Comparison of ENCODE assay signal across 9 cellular contexts in genomic region chr1:33342041-33342723, GRCh38. TPM values are rescaled to one million over a fixed set of nuclear protein-coding genes. Genes with fewer than 3 reads are reported as not detected.
DNase-seq lines count a peak whose midpoint lies in the region; ATAC-seq, FAIRE-seq and TF ChIP-seq lines count a peak whose summit lies in the region.
"Had no signal": no experiment of that assay in that cellular context is flagged by ENCODE, and none has a peak within 500 bp of the region (broad histone marks: within the 10 kb centered on the region; RNA-seq: fewer than 3 reads in every experiment).

No MANE protein-coding gene starts in this region.

- H3K27ac ChIP-seq in GM12878 (ENCODE audit: control insufficient read depth, insufficient read depth) (peak overlapping the region; percentile 50), skin epidermis (peak overlapping the region in 19 of 21 experiments; percentile 8 to 85 (median 66)), Karpas-422 (ENCODE audit: low read length) (no peak overlapping the region)
- H3K27ac ChIP-seq: HL-60 had no signal

- peak overlapping the region; percentile 26; the same call in 1 of the 2 replicates for H3K9ac ChIP-seq in GM12878 (ENCODE audit: control insufficient read depth, insufficient read depth, low read length)
- no peak overlapping the region for H3K9ac ChIP-seq in Karpas-422 (ENCODE audit: low read length)

- no peak for TF ChIP-seq EP300 in GM12878 (IDR thresholded peaks at IDR 0.05; ENCODE audit: borderline replicate concordance in 1 of 2, control insufficient read depth in 1 of 2, low read depth in 2 of 2, low read length in 2 of 2)

- DNase-seq in DMS53 (lab: John Stamatoyannopoulos, UW), result peak; percentile 99
- peak; percentile 87 for DNase-seq in NCI-H2107 (lab: John Stamatoyannopoulos, UW)
- peak; percentile 33 for DNase-seq in GM12878 (ENCODE audit: low read depth, low spot score)
- no peak for DNase-seq in Karpas-422

- intact Hi-C loops in GM12878 (cut with micrococcal nuclease; ENCODE audit: unreplicated experiment), result loop anchor here (10.0 kb wide), 1 partner anchor 217 kb away; no protein-coding TSS in a partner anchor

- peaks cover 0 to 8% of the 10 kb centered on the region in 2 experiments; a peak in 2 of 4 replicates for H3K36me3 ChIP-seq in GM12878 (ENCODE audit: control insufficient read depth in 2 of 2, insufficient read depth in 2 of 2, low read length in 1 of 2)
- H3K36me3 ChIP-seq in Karpas-422 (ENCODE audit: insufficient read depth, low read length), result peaks cover 10% of the 10 kb centered on the region

- SMC1A ChIA-PET in GM12878 (lab: Charles Lee; ENCODE audit: uncharacterized antibody, unreplicated experiment), result interaction anchor here (0.9 to 1.8 kb wide), 4 partner anchors 9 to 47 kb away, joined by 3 to 8 read pairs (median 4); no protein-coding TSS in a partner anchor

- in situ Hi-C loops in GM12878 (cut with MboI), result no loop called here

- ATAC-seq in GM12878 (peak; percentile 54), HG03108 (IDR thresholded peaks at IDR 0.05; ENCODE audit: unreplicated experiment) (no peak), GM21367 (IDR thresholded peaks at IDR 0.05; ENCODE audit: unreplicated experiment) (no peak)

- H2AFZ ChIP-seq in GM12878 (ENCODE audit: control insufficient read depth, low read depth, low read length) (no peak overlapping the region), Karpas-422 (ENCODE audit: low read length) (no peak overlapping the region)

- TF ChIP-seq CTCF in GM12878 (IDR thresholded peaks at IDR 0.05 in 2 of 3, conservative IDR thresholded peaks at IDR 0.05 in 1 of 3; ENCODE audit: control insufficient read depth in 2 of 3, extremely low read depth in 1 of 3, insufficient read depth in 1 of 3, low read depth in 3 of 3, low read length in 3 of 3), result no peak

- H4K20me1 ChIP-seq in GM12878 (ENCODE audit: control insufficient read depth, insufficient read depth) (no peaks in the 10 kb centered on the region), Karpas-422 (ENCODE audit: insufficient read depth, low read depth, low read length) (no peaks in the 10 kb centered on the region)

- no peak for FAIRE-seq in GM12878 (lab: Jason Lieb, UNC)

- RAD21 ChIA-PET in GM12878 (lab: Charles Lee; ENCODE audit: unreplicated experiment), result interaction anchor here (0.6 to 0.9 kb wide), 3 partner anchors 47 to 416 kb away, joined by 3 to 5 read pairs (median 5); no protein-coding TSS in a partner anchor

- no peaks in the 10 kb centered on the region for H3K27me3 ChIP-seq in GM12878 (replicated peaks in 1 of 2; ENCODE audit: control insufficient read depth in 2 of 2, insufficient read depth in 2 of 2, low read length in 1 of 2)
- no peaks in the 10 kb centered on the region for H3K27me3 ChIP-seq in Karpas-422 (ENCODE audit: low read length)

- H3K9me2 ChIP-seq in Karpas-422 (replicated peaks; ENCODE audit: insufficient read depth, low read length), result no peaks in the 10 kb centered on the region

- POLR2A ChIA-PET in GM12878 (lab: Charles Lee), result interaction anchor here (0.5 to 1.2 kb wide), 3 partner anchors 45 to 215 kb away, joined by 3 to 6 read pairs (median 5); no protein-coding TSS in a partner anchor

- H3K4me3 ChIP-seq in GM12878 (peak overlapping the region; percentile 35; the same call in 1 of the 2 replicates), iPS-18c (ENCODE audit: insufficient read depth, low read depth, low read length) (peak overlapping the region; percentile 9; the same call in 1 of the 2 replicates), skin epidermis (no peak overlapping the region), Karpas-422 (ENCODE audit: low read length) (no peak overlapping the region)

- H3K79me2 ChIP-seq in GM12878 (ENCODE audit: control insufficient read depth, insufficient read depth, low read length), result peaks cover 84% of the 10 kb centered on the region
- H3K79me2 ChIP-seq in Karpas-422 (ENCODE audit: low read length), result peaks cover 99% of the 10 kb centered on the region

- BruUV-seq in GM12878 (replicated peaks; lab: Mats Ljungman, UMichigan), result no TSS peak

- no peak for TF ChIP-seq POLR2A in GM12878 (IDR thresholded peaks at IDR 0.05; ENCODE audit: low read depth, low read length)

- H3K9me3 ChIP-seq in GM12878 (replicated peaks; ENCODE audit: control insufficient read depth, insufficient read depth, low read length) (no peaks in the 10 kb centered on the region), iPS-18c (ENCODE audit: control insufficient read depth, insufficient read depth, low read length) (no peaks in the 10 kb centered on the region), Karpas-422 (ENCODE audit: low read length) (no peaks in the 10 kb centered on the region)

- peaks cover 25% of the 10 kb centered on the region for H3K4me1 ChIP-seq in GM12878 (ENCODE audit: control insufficient read depth, insufficient read depth, low read length)
- H3K4me1 ChIP-seq in Karpas-422 (ENCODE audit: low read length), result peaks cover 24% of the 10 kb centered on the region

- WGBS in GM12878 (ENCODE audit: insufficient coverage, insufficient replicate concordance, low lambda C conversion rate, missing lambda C conversion rate), result 39% methylated on average over 7 of the region's 7 CpGs

- CTCF ChIA-PET in GM12878 (lab: Yijun Ruan, JAX), result interaction anchor here (0.8 to 2.4 kb wide), 5 partner anchors 9 to 129 kb away, joined by 3 to 20 read pairs (median 6); no protein-coding TSS in a partner anchor

- TF ChIP-seq RAD21 in GM12878 (IDR thresholded peaks at IDR 0.05; ENCODE audit: insufficient read depth, low read depth, low read length), result no peak

- H3K4me2 ChIP-seq in GM12878 (ENCODE audit: control insufficient read depth, insufficient read depth) (peak overlapping the region; percentile 78), Karpas-422 (ENCODE audit: low read depth, low read length, poor library complexity, severe bottlenecking) (no peak overlapping the region)

TF ChIP-seq in GM12878, 131 proteins besides CTCF, POLR2A, EP300 and RAD21:
- TF ChIP-seq RUNX3 (IDR thresholded peaks at IDR 0.05; ENCODE audit: low read length), result peak; percentile 41
- TF ChIP-seq YY1 (IDR thresholded peaks at IDR 0.05; ENCODE audit: low read depth, low read length), result peak; percentile 81
- TF ChIP-seq TBL1XR1 (IDR thresholded peaks at IDR 0.05; ENCODE audit: low read depth, low read length), result 0 out of 2 replicates have a peak, but pooled peaks have one; percentile 12
- peak; percentile 55 for TF ChIP-seq IKZF1 (conservative IDR thresholded peaks at IDR 0.05)
- TF ChIP-seq EED (IDR thresholded peaks at IDR 0.05; ENCODE audit: low read depth), result peak; percentile 76
- no peak for TF ChIP-seq STAT3 (IDR thresholded peaks at IDR 0.05; ENCODE audit: low read depth, low read length)
- TF ChIP-seq TAF1 (IDR thresholded peaks at IDR 0.05; ENCODE audit: borderline replicate concordance, low read depth, low read length), result no peak
- TF ChIP-seq SMC3 (IDR thresholded peaks at IDR 0.05; ENCODE audit: borderline replicate concordance, low read length), result no peak
- peak; percentile 44 for TF ChIP-seq RELA (IDR thresholded peaks at IDR 0.05; ENCODE audit: borderline replicate concordance, partially characterized antibody)
- TF ChIP-seq TCF12 (IDR thresholded peaks at IDR 0.05; ENCODE audit: low read depth, low read length), result 0 out of 2 replicates have a peak, but pooled peaks have one; percentile 62
- TF ChIP-seq, protein P1, sequence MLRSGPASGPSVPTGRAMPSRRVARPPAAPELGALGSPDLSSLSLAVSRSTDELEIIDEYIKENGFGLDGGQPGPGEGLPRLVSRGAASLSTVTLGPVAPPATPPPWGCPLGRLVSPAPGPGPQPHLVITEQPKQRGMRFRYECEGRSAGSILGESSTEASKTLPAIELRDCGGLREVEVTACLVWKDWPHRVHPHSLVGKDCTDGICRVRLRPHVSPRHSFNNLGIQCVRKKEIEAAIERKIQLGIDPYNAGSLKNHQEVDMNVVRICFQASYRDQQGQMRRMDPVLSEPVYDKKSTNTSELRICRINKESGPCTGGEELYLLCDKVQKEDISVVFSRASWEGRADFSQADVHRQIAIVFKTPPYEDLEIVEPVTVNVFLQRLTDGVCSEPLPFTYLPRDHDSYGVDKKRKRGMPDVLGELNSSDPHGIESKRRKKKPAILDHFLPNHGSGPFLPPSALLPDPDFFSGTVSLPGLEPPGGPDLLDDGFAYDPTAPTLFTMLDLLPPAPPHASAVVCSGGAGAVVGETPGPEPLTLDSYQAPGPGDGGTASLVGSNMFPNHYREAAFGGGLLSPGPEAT (IDR thresholded peaks at IDR 0.05; ENCODE audit: low read depth), result peak; percentile 48; the same call in 1 of the 2 replicates
- TF ChIP-seq NFIC (IDR thresholded peaks at IDR 0.05; ENCODE audit: low read depth, low read length), result peak; percentile 40; the same call in 1 of the 2 replicates

RNA-seq across cellular contexts. Expression of gene A3GALT2, which starts 21.3 kb away (rescaled TPM):
- not detected in 2 replicates for total RNA-seq in GM12878 (2013; cell fraction: nucleolus; rRNA removed)
- total RNA-seq in GM12878 (2014; rRNA removed) (not detected in 2 replicates), GM12878 (2014; rRNA removed; fragmentation: Illumina TruSeq; extraction: Trizol) (not detected in 2 replicates), GM12878 (2021) (not detected in 2 replicates)
- not detected for polyA plus RNA-seq in GM12878 (2011; ENCODE audit: low read depth)
- polyA plus RNA-seq in GM12878 (2011; rRNA removed) (not detected in 2 replicates), GM12878 (2014; fragmentation: Illumina TruSeq; extraction: Trizol) (not detected in 2 replicates), GM12878 (2014; fragmentation: Nextera tagmentation; extraction: Ambion mirVana) (not detected), GM12878 (2014; rRNA removed) (not detected in 2 replicates), GM12878 (2016; fragmentation: Nextera tagmentation; extraction: Ambion mirVana) (not detected)
- polyA plus RNA-seq in GM12878 (2011; cell fraction: cytosol; rRNA removed), result not detected in 2 replicates
- not detected in 2 replicates for polyA plus RNA-seq in GM12878 (2011; cell fraction: nucleus; rRNA removed)
- not detected in 2 replicates for polyA plus RNA-seq in GM12878 (2012)
- not detected in 2 replicates for polyA minus RNA-seq in GM12878 (2011; rRNA and poly(A)+ RNA removed)
- polyA minus RNA-seq in GM12878 (2011; cell fraction: cytosol; rRNA and poly(A)+ RNA removed), result not detected in 2 replicates
- not detected in 2 replicates for polyA minus RNA-seq in GM12878 (2011; cell fraction: nucleus; rRNA and poly(A)+ RNA removed)
- total RNA-seq in Karpas-422 (2014; rRNA removed; shearing (Covaris generic); ENCODE audit: low replicate concordance), result 0.47 TPM in 1 of 2 replicates, not detected in the other

Comparison
In these comparisons a context has a peak if more than half of its experiments do, and no peak if none do; other contexts are left out.
1. H3K4me3 ChIP-seq: peak in GM12878 (single experiment) and iPS-18c (single experiment); none in skin epidermis (0 of 7) and Karpas-422 (single experiment).